24 cellular contexts compared by ENCODE assay signal in genomic region chr22:37312549-37313183, GRCh38. TPM values are rescaled to one million over a fixed set of nuclear protein-coding genes. Genes with fewer than 3 reads are reported as not detected.
A peak's percentile ranks its signal among the peaks of the same experiment; 100 is the strongest.
DNase-seq lines count a peak whose midpoint lies in the region; ATAC-seq, FAIRE-seq and TF ChIP-seq lines count a peak whose summit lies in the region.
"Had no signal": no experiment of that assay in that cellular context is flagged by ENCODE, and none has a peak within 500 bp of the region (broad histone marks: within the 10 kb centered on the region; RNA-seq: fewer than 3 reads in every experiment).

No MANE protein-coding gene starts in this region.

- H3K4me3 ChIP-seq in A549 (no peak overlapping the region), vagina (no peak overlapping the region)
- H3K4me3 ChIP-seq in CD8-positive, alpha-beta T cell (ENCODE audit: low read depth, low read length) = no peak overlapping the region
- H3K4me3 ChIP-seq: heart left ventricle, neural progenitor cell, right atrium auricular region, SK-N-MC, testis had no signal

- H3K4me3 Mint-ChIP-seq in CD8-positive, alpha-beta T cell = no peak overlapping the region
- H3K4me3 Mint-ChIP-seq in activated CD4-positive, alpha-beta memory T cell treated with anti-CD3 and anti-CD28 coated beads for 36 hours = no peak overlapping the region
- H3K4me3 Mint-ChIP-seq: brain, neural progenitor cell had no signal

- H3K27me3 Mint-ChIP-seq in CD8-positive, alpha-beta T cell (ENCODE audit: low read depth) = no peaks in the 10 kb centered on the region
- H3K27me3 Mint-ChIP-seq in activated CD4-positive, alpha-beta memory T cell treated with anti-CD3 and anti-CD28 coated beads for 36 hours = no peaks in the 10 kb centered on the region

- H3K27ac ChIP-seq in A549 = peak overlapping the region in 1 of 2 experiments; percentile 74; a peak in 3 of 6 replicates
- no peak overlapping the region for H3K27ac ChIP-seq in CD8-positive, alpha-beta T cell (ENCODE audit: low read depth, low read length)
- no peak overlapping the region for H3K27ac ChIP-seq in foreskin keratinocyte
- H3K27ac ChIP-seq in vagina = no peak overlapping the region
- H3K27ac ChIP-seq: neural progenitor cell, right atrium auricular region, SK-N-MC, testis had no signal

- peaks cover 80% of the 10 kb centered on the region for H3K4me1 Mint-ChIP-seq in CD8-positive, alpha-beta T cell (ENCODE audit: low read depth)
- H3K4me1 Mint-ChIP-seq in activated CD4-positive, alpha-beta memory T cell treated with anti-CD3 and anti-CD28 coated beads for 36 hours (ENCODE audit: low read depth) = peaks cover 64% of the 10 kb centered on the region

- FAIRE-seq in A549 (lab: Jason Lieb, UNC) = no peak
- FAIRE-seq: GM18507, islet of Langerhans had no signal

- intact Hi-C loops in CD8-positive, alpha-beta T cell (cut with DNase I, micrococcal nuclease) = loop anchor here in 1 of 2 experiments (10.0 kb wide), 1 partner anchor 282 kb away; no protein-coding TSS in a partner anchor
- intact Hi-C loops in activated CD4-positive, alpha-beta memory T cell treated with anti-CD3 and anti-CD28 coated beads for 36 hours (cut with micrococcal nuclease) = no loop called here
- intact Hi-C loops in vagina (cut with DNase I) (no loop called here), cardiac septum (cut with DNase I) (no loop called here)

- peaks cover 17% of the 10 kb centered on the region for H3K36me3 ChIP-seq in CD8-positive, alpha-beta T cell (ENCODE audit: insufficient read depth, low read length)
- H3K36me3 ChIP-seq in vagina = no peaks in the 10 kb centered on the region
- H3K36me3 ChIP-seq: neural progenitor cell, right atrium auricular region had no signal

- peak overlapping the region; percentile 80 for H3K27ac Mint-ChIP-seq in CD8-positive, alpha-beta T cell
- peak overlapping the region; percentile 54 for H3K27ac Mint-ChIP-seq in activated CD4-positive, alpha-beta memory T cell treated with anti-CD3 and anti-CD28 coated beads for 36 hours

- H3K4me2 ChIP-seq in A549 = no peak overlapping the region
- H3K4me2 ChIP-seq: neural progenitor cell had no signal

- DNase-seq in A549 (ENCODE audit: low read depth in 1 of 2, low spot score in 1 of 2) = no peak
- no peak for DNase-seq in CD8-positive, alpha-beta T cell
- DNase-seq in activated CD4-positive, alpha-beta memory T cell treated with anti-CD3 and anti-CD28 coated beads for 36 hours = peak; percentile 62
- no peak for DNase-seq in foreskin keratinocyte
- DNase-seq in vagina (ENCODE audit: extremely low spot score in 2 of 2) = no peak
- DNase-seq in cardiac septum (ENCODE audit: low spot score) = no peak
- DNase-seq: activated naive CD4-positive, alpha-beta T cell treated with anti-CD3 and anti-CD28 coated beads, Interleukin-2, amount 50 U/mL, for 16 hours; AML-193; dermis blood vessel endothelial cell; mesendoderm; MV-4-11; NCI-H2081 treated with DMSO at 0.1 percent for 48 hours; NCI-H510A treated with DMSO at 0.1 percent for 48 hours; OCI-M1; testis had no signal

- TF ChIP-seq CTCF in A549 (IDR thresholded peaks at IDR 0.05) = no peak
- TF ChIP-seq CTCF in CD8-positive, alpha-beta T cell (IDR thresholded peaks at IDR 0.05) = no peak
- peak; percentile 19 for TF ChIP-seq CTCF in foreskin keratinocyte (conservative IDR thresholded peaks at IDR 0.05)
- no peak for TF ChIP-seq CTCF in vagina (IDR thresholded peaks at IDR 0.05)

- H3K36me3 Mint-ChIP-seq in CD8-positive, alpha-beta T cell = peaks cover 52% of the 10 kb centered on the region
- peaks cover 37% of the 10 kb centered on the region for H3K36me3 Mint-ChIP-seq in activated CD4-positive, alpha-beta memory T cell treated with anti-CD3 and anti-CD28 coated beads for 36 hours
- H3K36me3 Mint-ChIP-seq: brain, neural progenitor cell had no signal

- H3K9me3 ChIP-seq in A549 (no peaks in the 10 kb centered on the region), vagina (no peaks in the 10 kb centered on the region)
- H3K9me3 ChIP-seq in CD8-positive, alpha-beta T cell (ENCODE audit: low read length) = no peaks in the 10 kb centered on the region
- H3K9me3 ChIP-seq: heart left ventricle, right atrium auricular region, testis had no signal

- WGBS in A549 (ENCODE audit: missing lambda C conversion rate) = 73% methylated on average over 3 of the region's 9 CpGs

- H3K4me1 ChIP-seq in A549 (peaks cover 45% of the 10 kb centered on the region), foreskin keratinocyte (peaks cover 9% of the 10 kb centered on the region), vagina (peaks cover 9% of the 10 kb centered on the region)
- peaks cover 69% of the 10 kb centered on the region for H3K4me1 ChIP-seq in CD8-positive, alpha-beta T cell (ENCODE audit: insufficient read depth, low read length)
- H3K4me1 ChIP-seq: neural progenitor cell had no signal

- no peak for ATAC-seq in A549
- ATAC-seq in CD8-positive, alpha-beta T cell = no peak
- no peak for ATAC-seq in foreskin keratinocyte
- no peak for ATAC-seq in GM19455 (IDR thresholded peaks at IDR 0.05; ENCODE audit: unreplicated experiment)
- ATAC-seq in GM21360 (IDR thresholded peaks at IDR 0.05; ENCODE audit: unreplicated experiment) = no peak
- ATAC-seq: heart left ventricle had no signal

- no peaks in the 10 kb centered on the region for H3K27me3 ChIP-seq in CD8-positive, alpha-beta T cell (ENCODE audit: insufficient read depth, low read length)
- H3K27me3 ChIP-seq in foreskin keratinocyte (no peaks in the 10 kb centered on the region), vagina (no peaks in the 10 kb centered on the region)
- H3K27me3 ChIP-seq: neural progenitor cell, right atrium auricular region, testis had no signal

- no peak for TF ChIP-seq EP300 in A549 (IDR thresholded peaks at IDR 0.05)

- TF ChIP-seq POLR2A in A549 (IDR thresholded peaks at IDR 0.05; ENCODE audit: low read length) (no peak), vagina (IDR thresholded peaks at IDR 0.05) (no peak)

- POLR2A ChIA-PET in A549 (lab: Yijun Ruan, JAX) = no interaction called here
- POLR2A ChIA-PET in CD8-positive, alpha-beta T cell (lab: Charles Lee) = interaction anchor here (0.6 to 1.0 kb wide), 2 partner anchors 30 to 45 kb away, joined by 3 read pairs; partner anchors contain the start of gene CYTH4
- POLR2A ChIA-PET in activated CD4-positive, alpha-beta memory T cell treated with anti-CD3 and anti-CD28 coated beads for 36 hours (lab: Charles Lee) = no interaction called here

- CTCF ChIA-PET in A549 (lab: Yijun Ruan, JAX) = interaction anchor here (0.7 to 9.9 kb wide), 8 partner anchors 8 to 159 kb away, joined by 3 to 130 read pairs (median 3); partner anchors contain the start of gene ELFN2
- CTCF ChIA-PET in CD8-positive, alpha-beta T cell (lab: Charles Lee) = interaction anchor here (1.3 to 10.0 kb wide), 4 partner anchors 44 to 295 kb away, joined by 4 to 114 read pairs (median 14); no protein-coding TSS in a partner anchor
- CTCF ChIA-PET in activated CD4-positive, alpha-beta memory T cell treated with anti-CD3 and anti-CD28 coated beads for 36 hours (lab: Charles Lee) = interaction anchor here (6.1 kb wide), 1 partner anchor 144 kb away, joined by 38 read pairs; no protein-coding TSS in a partner anchor

- TF ChIP-seq RAD21 in A549 (conservative IDR thresholded peaks at IDR 0.05 in 1 of 2, IDR thresholded peaks at IDR 0.05 in 1 of 2) = no peak

- no peaks in the 10 kb centered on the region for H3K9me3 Mint-ChIP-seq in CD8-positive, alpha-beta T cell
- H3K9me3 Mint-ChIP-seq in activated CD4-positive, alpha-beta memory T cell treated with anti-CD3 and anti-CD28 coated beads for 36 hours = no peaks in the 10 kb centered on the region
- H3K9me3 Mint-ChIP-seq: neural progenitor cell had no signal

TF ChIP-seq in A549, 52 proteins besides CTCF, POLR2A, EP300 and RAD21:
- TF ChIP-seq ZFP36 (IDR thresholded peaks at IDR 0.05; ENCODE audit: borderline replicate concordance, partially characterized antibody) (peak; percentile 84), BCL3 (IDR thresholded peaks at IDR 0.05) (no peak)

RNA-seq across cellular contexts. Expression of gene CYTH4, which starts 30.4 kb away (rescaled TPM):
- polyA plus RNA-seq in A549 (2011; rRNA removed) (0.03 and 0.05 TPM in 2 replicates), A549 (2017; fragmentation: RNase III; extraction: RNeasy Plus Mini Kit Qiagen cat#74134 plus additional on column Dnase treatment) (0.10 to 0.24 TPM (median 0.15 TPM) in 3 replicates), foreskin keratinocyte (0.03 TPM in 1 of 2 replicates, not detected in the other)
- polyA plus RNA-seq in A549 (2012; cell fraction: cytosol; rRNA removed) = 0.09 and 0.16 TPM in 2 replicates
- polyA plus RNA-seq in A549 (2012; cell fraction: nucleus; rRNA removed) = 0.24 and 0.32 TPM in 2 replicates
- polyA minus RNA-seq in A549 (2011; rRNA and poly(A)+ RNA removed) = 0.04 TPM in 1 of 2 replicates, not detected in the other
- total RNA-seq in CD8-positive, alpha-beta T cell = 100 to 1,000 TPM; 129 to 143 TPM
- total RNA-seq in activated CD4-positive, alpha-beta memory T cell treated with anti-CD3 and anti-CD28 coated beads for 36 hours = 10 to 100 TPM; 58.7 to 60.5 TPM
- total RNA-seq in foreskin keratinocyte (0.04 and 0.17 TPM in 2 replicates), vagina (16.2 TPM), cardiac septum (8.0 TPM)
